23 cellular contexts compared by ENCODE assay signal in genomic region chr21:14968821-14969220, GRCh38.
"Had no signal": no experiment of that assay in that cellular context is flagged by ENCODE, and none has a peak within 500 bp of the region (broad histone marks: within the 10 kb centered on the region; RNA-seq: fewer than 3 reads in every experiment).

No MANE protein-coding gene starts in this region.

- H3K4me3 Mint-ChIP-seq: activated naive CD8-positive, alpha-beta T cell treated with anti-CD3 and anti-CD28 coated beads, Interleukin-2, amount 10 ng/mL, durations not matched to agents 7 days and 5 days; activated T-cell treated with anti-CD3 and anti-CD28 coated beads, Interleukin-2, amount 50 U/mL, for 4 hours; memory B cell; nephron; T-helper 1 cell treated with Interleukin-12 subunit alpha and Interleukin-12 subunit beta and Interleukin-4 antibody, amounts not matched to agents 30 μg/mL and 1 μg/mL, for 36 hours; type B pancreatic cell; WTC11 had no signal

- H3K9me3 ChIP-seq: heart left ventricle, sigmoid colon, thoracic aorta, vagina had no signal

- ATAC-seq: activated T-cell treated with anti-CD3 and anti-CD28 coated beads, Interleukin-2, amount 50 U/mL, for 4 hours; heart left ventricle; left colon; WTC11 had no signal

- H3K4me1 ChIP-seq: heart left ventricle, vagina had no signal

- H3K27me3 Mint-ChIP-seq: activated naive CD8-positive, alpha-beta T cell treated with anti-CD3 and anti-CD28 coated beads, Interleukin-2, amount 10 ng/mL, durations not matched to agents 7 days and 5 days; memory B cell; type B pancreatic cell had no signal

- H3K4me3 ChIP-seq: heart left ventricle, sigmoid colon, thoracic aorta, vagina had no signal

- H3K27ac Mint-ChIP-seq: activated naive CD8-positive, alpha-beta T cell treated with anti-CD3 and anti-CD28 coated beads, Interleukin-2, amount 10 ng/mL, durations not matched to agents 7 days and 5 days; activated T-helper 2 cell treated with anti-CD3 and anti-CD28 coated beads, Interferon-gamma antibody, Interleukin-2, Interleukin-4, amounts not matched to agents 10 μg/mL and 5 μg/mL and 100 μg/mL, durations not matched to agents 14 hours and 24 hours and 36 hours; memory B cell; nephron; T-helper 1 cell treated with Interleukin-12 subunit alpha and Interleukin-12 subunit beta and Interleukin-4 antibody, amounts not matched to agents 30 μg/mL and 1 μg/mL, for 36 hours; type B pancreatic cell; WTC11 had no signal

- DNase-seq: activated CD4-positive, alpha-beta T cell treated with anti-CD3 and anti-CD28 coated beads, Interleukin-2, amount 50 U/mL, for 48 hours; activated CD8-positive, alpha-beta memory T cell treated with anti-CD3 and anti-CD28 coated beads, Interleukin-2, amount 50 U/mL, for 48 hours; activated naive CD4-positive, alpha-beta T cell treated with Interleukin-2 at 50 U/mL for 16 hours; activated naive CD8-positive, alpha-beta T cell treated with anti-CD3 and anti-CD28 coated beads, Interleukin-2, amount 10 ng/mL, durations not matched to agents 7 days and 5 days; activated T-cell treated with anti-CD3 and anti-CD28 coated beads, Interleukin-2, amount 50 U/mL, for 4 hours; amygdala; caudate nucleus; dermis blood vessel endothelial cell; effector CD8-positive, alpha-beta T cell; heart left ventricle; left colon; sigmoid colon; stimulated activated CD4-positive, alpha-beta T cell treated with anti-CD3 and anti-CD28 coated beads, Interleukin-2, amount 100 ng/mL, for 48 hours; stimulated activated naive CD4-positive, alpha-beta T cell treated with Interleukin-2 at 50 U/mL for 16 hours; T1000 had no signal

- H3K27me3 ChIP-seq: heart left ventricle, sigmoid colon, vagina had no signal

- H3K4me1 Mint-ChIP-seq: activated naive CD8-positive, alpha-beta T cell treated with anti-CD3 and anti-CD28 coated beads, Interleukin-2, amount 10 ng/mL, durations not matched to agents 7 days and 5 days; memory B cell; nephron had no signal

- H3K9me3 Mint-ChIP-seq: activated T-cell treated with anti-CD3 and anti-CD28 coated beads, Interleukin-2, amount 50 U/mL, for 4 hours; activated T-helper 2 cell treated with anti-CD3 and anti-CD28 coated beads, Interferon-gamma antibody, Interleukin-2, Interleukin-4, amounts not matched to agents 10 μg/mL and 5 μg/mL and 100 μg/mL, durations not matched to agents 14 hours and 24 hours and 36 hours; memory B cell; nephron; T-helper 1 cell treated with Interleukin-12 subunit alpha and Interleukin-12 subunit beta and Interleukin-4 antibody, amounts not matched to agents 30 μg/mL and 1 μg/mL, for 36 hours; type B pancreatic cell had no signal

- H3K27ac ChIP-seq: heart left ventricle, sigmoid colon, thoracic aorta, vagina had no signal
